In genomic region chr7:26372211-26372610, GRCh38 we compare ENCODE assay signal across 15 cellular contexts.
"Had no signal": no experiment of that assay in that cellular context is flagged by ENCODE, and none has a peak within 500 bp of the region (broad histone marks: within the 10 kb centered on the region; RNA-seq: fewer than 3 reads in every experiment).

No MANE protein-coding gene starts in this region.

- H3K27ac ChIP-seq: gastrocnemius medialis, heart right ventricle, ovary, tibial artery, WERI-Rb-1 had no signal

- H3K9me3 ChIP-seq: gastrocnemius medialis, heart right ventricle, ovary, tibial artery had no signal

- H3K4me3 ChIP-seq: gastrocnemius medialis, heart right ventricle, lung, ovary, tibial artery had no signal

- H3K9me3 Mint-ChIP-seq: activated naive CD4-positive, alpha-beta T cell treated with anti-CD3 and anti-CD28 coated beads for 36 hours; activated naive CD8-positive, alpha-beta T cell treated with anti-CD3 and anti-CD28 coated beads, Interleukin-2, amount 50 U/mL, for 24 hours; activated T-helper 2 cell treated with anti-CD3 and anti-CD28 coated beads, Interferon-gamma antibody, Interleukin-2, Interleukin-4, amounts not matched to agents 10 μg/mL and 5 μg/mL and 100 μg/mL, durations not matched to agents 14 hours and 24 hours and 36 hours; stimulated activated naive B cell treated with anti-CD40 and anti-IgM and Interleukin-4, amounts not matched to agents 10 μg/mL and 1 μg/mL and 100 μg/mL, for 72 hours had no signal

- H3K27ac Mint-ChIP-seq: activated naive CD4-positive, alpha-beta T cell treated with anti-CD3 and anti-CD28 coated beads for 36 hours; activated naive CD8-positive, alpha-beta T cell treated with anti-CD3 and anti-CD28 coated beads, Interleukin-2, amount 50 U/mL, for 24 hours; activated T-helper 2 cell treated with anti-CD3 and anti-CD28 coated beads, Interferon-gamma antibody, Interleukin-2, Interleukin-4, amounts not matched to agents 10 μg/mL and 5 μg/mL and 100 μg/mL, durations not matched to agents 14 hours and 24 hours and 36 hours; stimulated activated naive B cell treated with anti-CD40 and anti-IgM and Interleukin-4, amounts not matched to agents 10 μg/mL and 1 μg/mL and 100 μg/mL, for 72 hours had no signal

- H3K36me3 ChIP-seq: gastrocnemius medialis, ovary, tibial artery, WERI-Rb-1 had no signal

- DNase-seq: activated CD4-positive, alpha-beta T cell treated with anti-CD3 and anti-CD28 coated beads, Interleukin-2, amount 50 U/mL, for 48 hours; activated naive CD4-positive, alpha-beta T cell treated with anti-CD3 and anti-CD28 coated beads for 36 hours; activated naive CD8-positive, alpha-beta T cell treated with anti-CD3 and anti-CD28 coated beads, Interleukin-2, amount 50 U/mL, for 24 hours; aorta; gastrocnemius medialis; heart right ventricle; midbrain; ovary; stimulated activated CD4-positive, alpha-beta T cell treated with anti-CD3 and anti-CD28 coated beads, Interleukin-12 subunit alpha, Interleukin-12 subunit beta, amount 100 ng/mL, for 4 hours; stimulated activated CD4-positive, alpha-beta T cell treated with anti-CD3 and anti-CD28 coated beads, Interleukin-2, amount 100 ng/mL, for 48 hours; stimulated activated naive B cell treated with anti-CD40 and anti-IgM and Interleukin-4, amounts not matched to agents 10 μg/mL and 1 μg/mL and 100 μg/mL, for 72 hours; tibial artery; WERI-Rb-1 had no signal

- ATAC-seq: activated naive CD8-positive, alpha-beta T cell treated with anti-CD3 and anti-CD28 coated beads, Interleukin-2, amount 50 U/mL, for 24 hours; gastrocnemius medialis; heart right ventricle; stimulated activated naive B cell treated with anti-CD40 and anti-IgM and Interleukin-4, amounts not matched to agents 10 μg/mL and 1 μg/mL and 100 μg/mL, for 72 hours had no signal

- H3K4me3 Mint-ChIP-seq: activated naive CD4-positive, alpha-beta T cell treated with anti-CD3 and anti-CD28 coated beads for 36 hours; activated naive CD8-positive, alpha-beta T cell treated with anti-CD3 and anti-CD28 coated beads, Interleukin-2, amount 50 U/mL, for 24 hours; stimulated activated naive B cell treated with anti-CD40 and anti-IgM and Interleukin-4, amounts not matched to agents 10 μg/mL and 1 μg/mL and 100 μg/mL, for 72 hours had no signal
